ENCODE assay signal across 9 cellular contexts in genomic region chr5:56638061-56638621, GRCh38.
DNase-seq lines count a peak whose midpoint lies in the region; ATAC-seq, FAIRE-seq and TF ChIP-seq lines count a peak whose summit lies in the region.
"Had no signal": no experiment of that assay in that cellular context is flagged by ENCODE, and none has a peak within 500 bp of the region (broad histone marks: within the 10 kb centered on the region; RNA-seq: fewer than 3 reads in every experiment).

No MANE protein-coding gene starts in this region.

- intact Hi-C loops in thyroid gland (cut with DNase I) = no loop called here

- H3K9me3 ChIP-seq in thyroid gland = no peaks in the 10 kb centered on the region

- 78 to 88% methylated on average over 2 of the region's 2 CpGs for WGBS in thyroid gland, 2 donors

- no peaks in the 10 kb centered on the region for H3K27me3 ChIP-seq in thyroid gland

- no peak for ATAC-seq in GM19035 (IDR thresholded peaks at IDR 0.05; ENCODE audit: unreplicated experiment)

- peaks cover 35 to 36% of the 10 kb centered on the region in 2 donors for H3K4me1 ChIP-seq in thyroid gland

- no peak overlapping the region for H3K4me3 ChIP-seq in thyroid gland (replicated peaks in 1 of 3)

- TF ChIP-seq POLR2A in thyroid gland (IDR thresholded peaks at IDR 0.05) = no peak

- no peak for FAIRE-seq in frontal cortex (lab: Jason Lieb, UNC)
- FAIRE-seq: G401.6, islet of Langerhans had no signal

- TF ChIP-seq CTCF in thyroid gland (IDR thresholded peaks at IDR 0.05) = no peak

- no peaks in the 10 kb centered on the region for H3K36me3 ChIP-seq in thyroid gland

- DNase-seq in HuH-7 (ENCODE audit: low spot score) (peak; percentile 28), NCI-H510A treated with DMSO at 0.1 percent for 48 hours (lab: John Stamatoyannopoulos, UW) (peak; percentile 78), glomerular visceral epithelial cell (ENCODE audit: extremely low spot score) (peak; percentile 38), thyroid gland (no peak), frontal cortex (ENCODE audit: low spot score in 2 of 2) (no peak)
- no peak for DNase-seq in activated CD8-positive, alpha-beta memory T cell treated with anti-CD3 and anti-CD28 coated beads, Interleukin-2, amount 50 U/mL, for 48 hours

- peak overlapping the region; percentile 19 to 81 (median 78) for H3K27ac ChIP-seq in thyroid gland

Comparison
In these comparisons a context has a peak if more than half of its experiments do, and no peak if none do; other contexts are left out.
1. DNase-seq: peak in HuH-7 (single experiment), NCI-H510A treated with DMSO at 0.1 percent for 48 hours (single experiment) and glomerular visceral epithelial cell (single experiment); none in thyroid gland (0 of 2), frontal cortex (0 of 2) and activated CD8-positive, alpha-beta memory T cell treated with anti-CD3 and anti-CD28 coated beads, Interleukin-2, amount 50 U/mL, for 48 hours (single experiment).